Comparison of ENCODE assay signal across 8 cellular contexts in the genomic region with DNA sequence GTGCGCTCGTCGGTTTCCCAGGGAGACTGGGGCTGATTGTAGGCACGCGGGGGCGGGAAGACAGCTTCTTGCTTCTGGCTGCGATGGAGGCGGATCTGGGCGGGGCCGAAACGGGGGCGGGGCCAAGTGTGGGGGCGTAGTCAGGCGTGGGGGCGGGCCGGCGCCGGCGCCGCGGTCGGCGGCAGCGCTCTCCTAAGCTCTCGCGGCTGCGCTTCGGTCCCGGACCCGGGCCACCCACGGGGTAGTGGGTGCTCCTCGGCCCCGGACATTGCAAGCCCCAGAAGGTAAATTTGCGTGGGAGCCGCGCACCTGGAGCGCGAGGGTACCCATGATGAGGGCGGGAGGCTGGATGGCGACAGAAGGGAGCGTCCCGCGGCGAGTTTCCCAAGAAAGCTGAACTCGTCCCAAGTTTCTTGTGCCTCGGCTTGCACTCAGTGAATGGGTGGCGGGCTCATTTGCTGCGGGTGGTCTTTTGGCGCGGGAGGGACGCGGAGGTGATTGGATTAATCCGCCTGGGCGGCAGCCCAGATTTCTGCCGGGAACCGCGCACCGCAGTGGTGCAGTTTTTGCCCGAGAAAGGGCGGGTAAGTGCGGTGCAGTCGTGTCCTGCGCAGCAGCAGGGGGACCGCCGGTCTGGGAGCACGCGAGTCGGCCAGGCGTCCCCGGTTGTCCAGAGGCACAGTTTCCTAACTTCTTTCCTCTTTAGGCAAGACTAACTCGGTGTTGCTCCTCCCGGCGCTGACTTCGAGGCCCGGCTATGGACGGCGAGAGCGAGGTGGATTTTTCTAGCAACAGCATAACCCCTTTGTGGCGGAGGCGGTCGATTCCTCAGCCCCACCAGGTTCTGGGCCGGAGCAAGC. TPM values are rescaled to one million over a fixed set of nuclear protein-coding genes. Genes with fewer than 3 reads are reported as not detected.
DNase-seq lines count a peak whose midpoint lies in the region; ATAC-seq, FAIRE-seq and TF ChIP-seq lines count a peak whose summit lies in the region.

A gene with protein sequence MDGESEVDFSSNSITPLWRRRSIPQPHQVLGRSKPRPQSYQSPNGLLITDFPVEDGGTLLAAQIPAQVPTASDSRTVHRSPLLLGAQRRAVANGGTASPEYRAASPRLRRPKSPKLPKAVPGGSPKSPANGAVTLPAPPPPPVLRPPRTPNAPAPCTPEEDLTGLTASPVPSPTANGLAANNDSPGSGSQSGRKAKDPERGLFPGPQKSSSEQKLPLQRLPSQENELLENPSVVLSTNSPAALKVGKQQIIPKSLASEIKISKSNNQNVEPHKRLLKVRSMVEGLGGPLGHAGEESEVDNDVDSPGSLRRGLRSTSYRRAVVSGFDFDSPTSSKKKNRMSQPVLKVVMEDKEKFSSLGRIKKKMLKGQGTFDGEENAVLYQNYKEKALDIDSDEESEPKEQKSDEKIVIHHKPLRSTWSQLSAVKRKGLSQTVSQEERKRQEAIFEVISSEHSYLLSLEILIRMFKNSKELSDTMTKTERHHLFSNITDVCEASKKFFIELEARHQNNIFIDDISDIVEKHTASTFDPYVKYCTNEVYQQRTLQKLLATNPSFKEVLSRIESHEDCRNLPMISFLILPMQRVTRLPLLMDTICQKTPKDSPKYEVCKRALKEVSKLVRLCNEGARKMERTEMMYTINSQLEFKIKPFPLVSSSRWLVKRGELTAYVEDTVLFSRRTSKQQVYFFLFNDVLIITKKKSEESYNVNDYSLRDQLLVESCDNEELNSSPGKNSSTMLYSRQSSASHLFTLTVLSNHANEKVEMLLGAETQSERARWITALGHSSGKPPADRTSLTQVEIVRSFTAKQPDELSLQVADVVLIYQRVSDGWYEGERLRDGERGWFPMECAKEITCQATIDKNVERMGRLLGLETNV (plus strand): TSS at position 155 of the 860 bp plus-strand sequence. CDS start 603 bp downstream, at position 758.

- no peaks in the 10 kb centered on the region for H3K9me1 ChIP-seq in keratinocyte (ENCODE audit: control insufficient read depth, extremely low read depth, insufficient read depth, low read length)

- no peak for FAIRE-seq in keratinocyte (lab: Jason Lieb, UNC)

- TF ChIP-seq CTCF in activated B cell treated with CpG ODN at 0.5 μM for 24 hours (IDR thresholded peaks at IDR 0.05) (no peak), cardiac fibroblast (IDR thresholded peaks at IDR 0.05; ENCODE audit: low read depth, low read length) (no peak), keratinocyte (optimal IDR thresholded peaks at IDR 0.05 in 1 of 3, IDR thresholded peaks at IDR 0.05 in 1 of 3, conservative IDR thresholded peaks at IDR 0.05 in 1 of 3; ENCODE audit: extremely low read depth in 1 of 3, insufficient read depth in 2 of 3, low read length in 3 of 3) (no peak)

- dilution Hi-C loops in keratinocyte (cut with MboI; ENCODE audit: extremely low pct_ligation_motif_present, low sequenced_read_pairs) = no loop called here

- CTCF ChIA-PET in activated B cell treated with CpG ODN at 0.5 μM for 24 hours (lab: Charles Lee) = no interaction called here

- ATAC-seq in HG02588 (IDR thresholded peaks at IDR 0.05; ENCODE audit: unreplicated experiment) (peak; percentile 77), activated B cell treated with CpG ODN at 0.5 μM for 24 hours (ENCODE audit: low read depth) (peak; percentile 90)

- peaks cover 24% of the 10 kb centered on the region for H3K4me1 Mint-ChIP-seq in activated B cell treated with CpG ODN at 0.5 μM for 24 hours

- DNase-seq in GDM1 (lab: John Stamatoyannopoulos, UW) = peak; percentile 35
- peak; percentile 43 to 71 for DNase-seq in NCI-H1930 (lab: John Stamatoyannopoulos, UW)
- DNase-seq in activated B cell treated with CpG ODN at 0.5 μM for 24 hours = peak; percentile 40
- DNase-seq in cardiac fibroblast (ENCODE audit: low read depth in 2 of 2) = peak; percentile 76 to 80
- DNase-seq in keratinocyte (ENCODE audit: low read depth, low spot score) = no peak
- peak; percentile 71 for DNase-seq in stimulated activated CD4-positive, alpha-beta T cell treated with anti-CD3 and anti-CD28 coated beads, Interleukin-12 subunit alpha, Interleukin-12 subunit beta, amount 100 ng/mL, for 4 hours
- DNase-seq in inferior parietal cortex (ENCODE audit: extremely low spot score) = no peak

- H2AFZ ChIP-seq in keratinocyte (ENCODE audit: control insufficient read depth, low read length) = peak within 1 kb of the TSS; percentile 97

- no peaks in the 10 kb centered on the region for H3K36me3 Mint-ChIP-seq in activated B cell treated with CpG ODN at 0.5 μM for 24 hours (ENCODE audit: low read depth)

- H3K9me3 ChIP-seq in keratinocyte (ENCODE audit: control insufficient read depth, low read depth, low read length) = no peaks in the 10 kb centered on the region

- intact Hi-C loops in activated B cell treated with CpG ODN at 0.5 μM for 24 hours (cut with micrococcal nuclease) = no loop called here

- H3K79me2 ChIP-seq in keratinocyte (ENCODE audit: control insufficient read depth, insufficient read depth, low read length) = peaks cover 15% of the 10 kb centered on the region

- H3K27me3 ChIP-seq in keratinocyte (ENCODE audit: control insufficient read depth, extremely low read depth, insufficient read depth, low read length) = no peaks in the 10 kb centered on the region

- no peaks in the 10 kb centered on the region for H3K36me3 ChIP-seq in keratinocyte (ENCODE audit: control insufficient read depth in 2 of 2, extremely low read depth in 1 of 2, insufficient read depth in 2 of 2, low read length in 2 of 2)

- H3K4me3 Mint-ChIP-seq in activated B cell treated with CpG ODN at 0.5 μM for 24 hours = peak within 1 kb of the TSS; percentile 77

- POLR2A ChIA-PET in activated B cell treated with CpG ODN at 0.5 μM for 24 hours (lab: Charles Lee) = no interaction called here

- H3K9ac ChIP-seq in keratinocyte (ENCODE audit: control insufficient read depth, extremely low read depth, insufficient read depth, low read length) = peak within 1 kb of the TSS; percentile 81

- no peaks in the 10 kb centered on the region for H4K20me1 ChIP-seq in keratinocyte (ENCODE audit: control insufficient read depth, extremely low read depth, insufficient read depth, low read length)

- peak within 1 kb of the TSS; percentile 99 for H3K4me2 ChIP-seq in keratinocyte (ENCODE audit: control insufficient read depth, extremely low read depth, insufficient read depth, low read depth, low read length)

- H3K27ac Mint-ChIP-seq in activated B cell treated with CpG ODN at 0.5 μM for 24 hours = no peak within 1 kb of the TSS

- peaks cover 42% of the 10 kb centered on the region for H3K27me3 Mint-ChIP-seq in activated B cell treated with CpG ODN at 0.5 μM for 24 hours

- peaks cover 17% of the 10 kb centered on the region for H3K4me1 ChIP-seq in keratinocyte (ENCODE audit: control insufficient read depth, extremely low read depth, insufficient read depth, low read length)

- H3K27ac ChIP-seq in keratinocyte (ENCODE audit: control insufficient read depth, insufficient read depth, low read length) = peak within 1 kb of the TSS; percentile 59

- H3K4me3 ChIP-seq in cardiac fibroblast (replicated peaks in 1 of 2; ENCODE audit: low read depth in 2 of 2, low read length in 2 of 2) = peak within 1 kb of the TSS; percentile 83 to 87
- peak within 1 kb of the TSS; percentile 60 to 98 (median 91) for H3K4me3 ChIP-seq in keratinocyte (ENCODE audit: control insufficient read depth in 2 of 3, extremely low read depth in 1 of 3, insufficient read depth in 2 of 3, low read depth in 1 of 3, low read length in 3 of 3)

- no peaks in the 10 kb centered on the region for H3K9me3 Mint-ChIP-seq in activated B cell treated with CpG ODN at 0.5 μM for 24 hours

RNA-seq across cellular contexts. Expression of the gene that starts here (rescaled TPM):
- total RNA-seq in activated B cell treated with CpG ODN at 0.5 μM for 24 hours = 0.05 TPM in 1 of 2 replicates, not detected in the other
- 1.4 to 2.2 TPM (median 2.0 TPM) in 3 replicates for polyA plus RNA-seq in keratinocyte
- polyA plus RNA-seq in keratinocyte (2011; ENCODE audit: low read depth) = 0.90 TPM
- polyA plus RNA-seq in keratinocyte (2011; cell fraction: cytosol; rRNA removed) = 1.4 and 1.8 TPM in 2 replicates
- 4.7 and 5.5 TPM in 2 replicates for polyA plus RNA-seq in keratinocyte (2011; cell fraction: nucleus; rRNA removed)
- 2.7 and 3.3 TPM in 2 replicates for polyA plus RNA-seq in keratinocyte (2012; ENCODE audit: low replicate concordance)
- 1.3 to 3.7 TPM (median 3.3 TPM) in 3 replicates for polyA minus RNA-seq in keratinocyte
- polyA minus RNA-seq in keratinocyte (2011; cell fraction: cytosol; rRNA and poly(A)+ RNA removed) = 1.3 TPM
- polyA minus RNA-seq in keratinocyte (2011; cell fraction: nucleus; rRNA and poly(A)+ RNA removed) = 4.2 and 6.3 TPM in 2 replicates

Comparison
In these comparisons a context has a peak if more than half of its experiments do, and no peak if none do; other contexts are left out.
1. Peak in DNase-seq and ATAC-seq in activated B cell treated with CpG ODN at 0.5 μM for 24 hours; RNA of the gene not detected or under 1 TPM.
2. DNase-seq: peak in GDM1 (single experiment), NCI-H1930 (2 of 2), cardiac fibroblast (2 of 2) and stimulated activated CD4-positive, alpha-beta T cell treated with anti-CD3 and anti-CD28 coated beads, Interleukin-12 subunit alpha, Interleukin-12 subunit beta, amount 100 ng/mL, for 4 hours (single experiment); none in keratinocyte (single experiment) and inferior parietal cortex (single experiment).